13 cellular contexts compared by ENCODE assay signal in the genomic region with DNA sequence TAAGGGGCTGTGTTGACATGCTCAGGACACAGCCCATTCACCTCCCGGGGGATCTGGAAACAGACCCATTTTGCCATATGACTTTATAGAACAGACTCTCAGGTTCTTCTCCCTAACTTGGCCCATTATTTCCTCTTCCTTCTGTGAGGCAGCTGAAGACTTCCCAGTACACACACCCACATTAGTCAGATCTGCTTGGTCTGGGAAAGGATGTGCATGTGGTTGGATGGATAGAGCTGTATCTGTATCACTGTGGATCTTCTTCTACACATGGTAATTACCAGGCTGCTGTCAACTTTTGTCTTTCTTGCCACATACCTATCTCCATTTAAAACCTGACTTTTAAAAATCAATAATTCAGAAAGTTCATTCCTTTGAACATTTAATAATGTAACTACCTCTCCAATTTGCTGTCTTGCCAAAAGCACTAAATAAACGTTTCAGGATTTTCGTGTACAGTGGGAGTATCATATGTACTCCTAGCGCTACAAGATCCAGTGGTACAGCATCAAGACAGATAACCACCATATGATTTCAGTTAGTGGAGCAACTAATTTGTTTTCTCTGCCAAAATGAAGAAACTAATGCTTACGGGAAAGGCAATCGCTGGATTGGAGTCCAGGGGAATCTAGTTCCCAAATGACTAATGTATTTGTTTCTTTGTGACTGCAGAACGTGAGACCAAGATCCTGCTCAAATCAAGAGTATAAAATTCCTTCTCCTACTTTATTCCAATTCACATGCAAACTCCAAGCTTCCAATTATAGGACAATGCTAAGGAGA.
A peak's percentile ranks its signal among the peaks of the same experiment; 100 is the strongest.
DNase-seq lines count a peak whose midpoint lies in the region; ATAC-seq, FAIRE-seq and TF ChIP-seq lines count a peak whose summit lies in the region.
"Had no signal": no experiment of that assay in that cellular context is flagged by ENCODE, and none has a peak within 500 bp of the region (broad histone marks: within the 10 kb centered on the region; RNA-seq: fewer than 3 reads in every experiment).

No MANE protein-coding gene starts in this region.

- H3K4me1 Mint-ChIP-seq in dendritic cell treated with granulocyte-macrophage colony-stimulating factor and Interleukin-4, amounts not matched to agents 40 ng/mL and 50 ng/mL, for 4 days (ENCODE audit: low read depth), result peaks cover 27% of the 10 kb centered on the region
- H3K4me1 Mint-ChIP-seq in naive thymus-derived CD4-positive, alpha-beta T cell, result peaks cover 26 to 81% (median 63%) of the 10 kb centered on the region in 7 donors

- DNase-seq in AG09309 (ENCODE audit: low read depth) (peak; percentile 50), GM12892 (ENCODE audit: insufficient read length) (no peak), SIG-M5 treated with dmso at 0.1 percent for 504 hours (lab: John Stamatoyannopoulos, UW; ENCODE audit: unreplicated experiment) (no peak), GDM1 (lab: John Stamatoyannopoulos, UW) (no peak), NCI-H345 (lab: John Stamatoyannopoulos, UW) (no peak)
- DNase-seq in naive thymus-derived CD4-positive, alpha-beta T cell, result no peak
- no peak for DNase-seq in stimulated activated naive CD8-positive, alpha-beta T cell treated with anti-CD3 and anti-CD28 coated beads, Interleukin-15, Interleukin-2, amounts not matched to agents 100 U/mL and 50 U/mL, for 24 hours
- DNase-seq: adrenal gland, cortex of kidney, NCI-H2029 treated with DMSO at 0.1 percent for 48 hours, SHP77 had no signal

- CTCF ChIA-PET in naive thymus-derived CD4-positive, alpha-beta T cell (lab: Charles Lee), result interaction anchor here (1.5 kb wide), 1 partner anchor 13 kb away, joined by 5 read pairs; no protein-coding TSS in a partner anchor

- POLR2A ChIA-PET in naive thymus-derived CD4-positive, alpha-beta T cell (lab: Charles Lee), result no interaction called here

- TF ChIP-seq POLR2A in GM12892 (IDR thresholded peaks at IDR 0.05; ENCODE audit: low read depth, low read length), result no peak

- H3K9me3 ChIP-seq in naive thymus-derived CD4-positive, alpha-beta T cell (ENCODE audit: control insufficient read depth in 2 of 3, low read length in 3 of 3), result no peaks in the 10 kb centered on the region
- H3K9me3 ChIP-seq: adrenal gland had no signal

- peaks cover 0 to 6% (median 3%) of the 10 kb centered on the region in 3 experiments for H3K36me3 ChIP-seq in naive thymus-derived CD4-positive, alpha-beta T cell (ENCODE audit: control insufficient read depth in 2 of 3, insufficient read depth in 3 of 3, low read length in 3 of 3)
- H3K36me3 ChIP-seq: adrenal gland had no signal

- H3K4me1 ChIP-seq in naive thymus-derived CD4-positive, alpha-beta T cell (ENCODE audit: control insufficient read depth in 2 of 2, insufficient read depth in 2 of 2, low read length in 2 of 2), result peaks cover 0 to 4% of the 10 kb centered on the region in 2 donors
- H3K4me1 ChIP-seq: adrenal gland had no signal

- H3K27me3 ChIP-seq in naive thymus-derived CD4-positive, alpha-beta T cell (ENCODE audit: control insufficient read depth in 2 of 2, insufficient read depth in 2 of 2, low read length in 2 of 2), result no peaks in the 10 kb centered on the region
- H3K27me3 ChIP-seq: adrenal gland had no signal

- peaks cover 6% of the 10 kb centered on the region for H3K9me3 Mint-ChIP-seq in dendritic cell treated with granulocyte-macrophage colony-stimulating factor and Interleukin-4, amounts not matched to agents 40 ng/mL and 50 ng/mL, for 4 days
- peaks cover 0 to 3% (median 0%) of the 10 kb centered on the region in 11 donors for H3K9me3 Mint-ChIP-seq in naive thymus-derived CD4-positive, alpha-beta T cell

- no peak overlapping the region for H3K27ac ChIP-seq in naive thymus-derived CD4-positive, alpha-beta T cell (ENCODE audit: low read depth, low read length)
- H3K27ac ChIP-seq: adrenal gland had no signal

- ATAC-seq in naive thymus-derived CD4-positive, alpha-beta T cell, result no peak
- no peak for ATAC-seq in stimulated activated naive CD8-positive, alpha-beta T cell treated with anti-CD3 and anti-CD28 coated beads, Interleukin-15, Interleukin-2, amounts not matched to agents 100 U/mL and 50 U/mL, for 24 hours

- no peak for TF ChIP-seq CTCF in AG09309 (IDR thresholded peaks at IDR 0.05; ENCODE audit: control insufficient read depth, insufficient read depth, low read depth, low read length, missing control alignments)

- no peak overlapping the region for H3K4me3 ChIP-seq in AG09309 (ENCODE audit: control insufficient read depth, low read depth, low read length)
- H3K4me3 ChIP-seq in naive thymus-derived CD4-positive, alpha-beta T cell (ENCODE audit: low read length), result no peak overlapping the region
- H3K4me3 ChIP-seq: adrenal gland had no signal

- no peaks in the 10 kb centered on the region for H3K27me3 Mint-ChIP-seq in dendritic cell treated with granulocyte-macrophage colony-stimulating factor and Interleukin-4, amounts not matched to agents 40 ng/mL and 50 ng/mL, for 4 days
- H3K27me3 Mint-ChIP-seq in naive thymus-derived CD4-positive, alpha-beta T cell, result no peaks in the 10 kb centered on the region

- peak overlapping the region; percentile 27 for H3K27ac Mint-ChIP-seq in dendritic cell treated with granulocyte-macrophage colony-stimulating factor and Interleukin-4, amounts not matched to agents 40 ng/mL and 50 ng/mL, for 4 days
- H3K27ac Mint-ChIP-seq in naive thymus-derived CD4-positive, alpha-beta T cell, result peak overlapping the region in 7 of 9 donors; percentile 19 to 69 (median 46)

- H3K36me3 Mint-ChIP-seq in dendritic cell treated with granulocyte-macrophage colony-stimulating factor and Interleukin-4, amounts not matched to agents 40 ng/mL and 50 ng/mL, for 4 days (ENCODE audit: low read depth), result peaks cover 18% of the 10 kb centered on the region
- peaks cover 0 to 34% (median 16%) of the 10 kb centered on the region in 5 donors for H3K36me3 Mint-ChIP-seq in naive thymus-derived CD4-positive, alpha-beta T cell

- no peak overlapping the region for H3K4me3 Mint-ChIP-seq in dendritic cell treated with granulocyte-macrophage colony-stimulating factor and Interleukin-4, amounts not matched to agents 40 ng/mL and 50 ng/mL, for 4 days
- no peak overlapping the region for H3K4me3 Mint-ChIP-seq in naive thymus-derived CD4-positive, alpha-beta T cell
- H3K4me3 Mint-ChIP-seq: CD14-positive monocyte had no signal

- FAIRE-seq in GM12892 (lab: Jason Lieb, UNC), result peak; percentile 62

- intact Hi-C loops in dendritic cell treated with granulocyte-macrophage colony-stimulating factor and Interleukin-4, amounts not matched to agents 40 ng/mL and 50 ng/mL, for 4 days (cut with micrococcal nuclease), result no loop called here
- intact Hi-C loops in naive thymus-derived CD4-positive, alpha-beta T cell (cut with micrococcal nuclease), result no loop called here
